ENCODE assay signal across 14 cellular contexts in the genomic region with DNA sequence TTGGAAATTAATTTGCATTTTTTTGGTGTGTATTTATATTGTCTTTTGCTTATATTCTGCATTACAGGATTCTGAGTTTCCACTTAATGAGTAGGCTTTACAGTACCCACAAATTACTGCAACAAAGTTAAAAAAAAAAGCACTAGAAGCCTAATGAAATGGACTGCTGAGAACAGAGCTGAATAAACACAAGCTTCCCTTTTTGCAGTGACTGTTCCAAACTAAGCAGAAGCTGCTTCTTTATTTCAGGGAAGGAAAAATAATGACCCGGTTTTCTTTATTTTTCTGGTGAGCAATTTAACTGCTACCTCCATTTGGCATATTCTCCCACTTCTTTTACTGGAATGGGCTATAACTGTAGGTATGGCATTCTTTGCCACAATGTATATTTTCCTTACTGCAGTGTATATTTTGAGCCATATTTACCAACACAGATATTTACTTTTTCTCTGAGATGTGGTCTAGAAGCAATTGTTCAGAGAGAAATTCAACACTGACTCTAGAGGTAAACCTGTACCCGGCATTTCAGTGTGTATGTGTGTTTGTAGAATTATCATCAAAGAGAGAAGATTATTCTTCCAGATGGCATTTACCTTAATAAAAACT. TPM values are rescaled to one million over a fixed set of nuclear protein-coding genes. Genes with fewer than 3 reads are reported as not detected.
DNase-seq lines count a peak whose midpoint lies in the region; ATAC-seq and TF ChIP-seq lines count a peak whose summit lies in the region.
"Had no signal": no experiment of that assay in that cellular context is flagged by ENCODE, and none has a peak within 500 bp of the region (broad histone marks: within the 10 kb centered on the region; RNA-seq: fewer than 3 reads in every experiment).

No MANE protein-coding gene starts in this region.

- no peak overlapping the region for H3K4me3 ChIP-seq in smooth muscle cell
- no peak overlapping the region for H3K4me3 ChIP-seq in endodermal cell (ENCODE audit: low read length)

- peaks cover 5% of the 10 kb centered on the region for H3K4me1 ChIP-seq in smooth muscle cell (ENCODE audit: low read depth)
- no peaks in the 10 kb centered on the region for H3K4me1 ChIP-seq in endodermal cell (ENCODE audit: control insufficient read depth, insufficient read depth, low read length)

- no peaks in the 10 kb centered on the region for H3K4me1 Mint-ChIP-seq in activated T-helper 2 cell treated with anti-CD3 and anti-CD28 coated beads, Interferon-gamma antibody, Interleukin-2, Interleukin-4, amounts not matched to agents 10 μg/mL and 5 μg/mL and 100 μg/mL, durations not matched to agents 14 hours and 24 hours and 36 hours (ENCODE audit: low read depth)
- H3K4me1 Mint-ChIP-seq in endodermal cell = peaks cover 6% of the 10 kb centered on the region
- H3K4me1 Mint-ChIP-seq: activated naive CD8-positive, alpha-beta T cell treated with anti-CD3 and anti-CD28 coated beads, Interleukin-2, amount 10 ng/mL, durations not matched to agents 7 days and 5 days had no signal

- H3K27ac ChIP-seq in smooth muscle cell (ENCODE audit: low read depth) = peak overlapping the region; percentile 22
- H3K27ac ChIP-seq in endodermal cell (ENCODE audit: low read depth, low read length) = no peak overlapping the region

- H3K4me2 ChIP-seq in smooth muscle cell = peak overlapping the region; percentile 64

- H3K27me3 ChIP-seq in smooth muscle cell (ENCODE audit: low read depth) (no peaks in the 10 kb centered on the region), endodermal cell (ENCODE audit: control insufficient read depth, insufficient read depth, low read length, poor library complexity, severe bottlenecking) (no peaks in the 10 kb centered on the region)

- H3K4me3 Mint-ChIP-seq in activated T-helper 2 cell treated with anti-CD3 and anti-CD28 coated beads, Interferon-gamma antibody, Interleukin-2, Interleukin-4, amounts not matched to agents 10 μg/mL and 5 μg/mL and 100 μg/mL, durations not matched to agents 14 hours and 24 hours and 36 hours (ENCODE audit: low read depth) = no peak overlapping the region
- H3K4me3 Mint-ChIP-seq in endodermal cell = no peak overlapping the region
- H3K4me3 Mint-ChIP-seq: activated naive CD8-positive, alpha-beta T cell treated with anti-CD3 and anti-CD28 coated beads, Interleukin-2, amount 10 ng/mL, durations not matched to agents 7 days and 5 days; neural crest cell; stimulated activated naive CD8-positive, alpha-beta T cell treated with anti-CD3 and anti-CD28 coated beads, Interleukin-15, Interleukin-2, amounts not matched to agents 100 ng/mL and 50 ng/mL, for 24 hours had no signal

- no peaks in the 10 kb centered on the region for H3K36me3 ChIP-seq in smooth muscle cell (ENCODE audit: low read depth)
- no peaks in the 10 kb centered on the region for H3K36me3 ChIP-seq in endodermal cell (ENCODE audit: control insufficient read depth, insufficient read depth, low read length)

- WGBS in smooth muscle cell (ENCODE audit: low lambda C conversion rate) = 82% methylated on average over 2 of the region's 2 CpGs
- 95% methylated on average over 2 of the region's 2 CpGs; no CpG with 5 or more reads in 1 of the 2 experiments for WGBS in endodermal cell (ENCODE audit: insufficient coverage in 1 of 2, insufficient read length in 1 of 2), 2 experiments

- no peak overlapping the region for H3K9ac ChIP-seq in smooth muscle cell (ENCODE audit: low read depth)
- no peak overlapping the region for H3K9ac ChIP-seq in endodermal cell (ENCODE audit: extremely low read depth, low read length, poor library complexity, severe bottlenecking)

- no peaks in the 10 kb centered on the region for H3K27me3 Mint-ChIP-seq in activated T-helper 2 cell treated with anti-CD3 and anti-CD28 coated beads, Interferon-gamma antibody, Interleukin-2, Interleukin-4, amounts not matched to agents 10 μg/mL and 5 μg/mL and 100 μg/mL, durations not matched to agents 14 hours and 24 hours and 36 hours (ENCODE audit: low read depth)
- no peaks in the 10 kb centered on the region for H3K27me3 Mint-ChIP-seq in endodermal cell (ENCODE audit: insufficient read depth)
- H3K27me3 Mint-ChIP-seq: activated naive CD8-positive, alpha-beta T cell treated with anti-CD3 and anti-CD28 coated beads, Interleukin-2, amount 10 ng/mL, durations not matched to agents 7 days and 5 days; stimulated activated naive CD8-positive, alpha-beta T cell treated with anti-CD3 and anti-CD28 coated beads, Interleukin-15, Interleukin-2, amounts not matched to agents 100 ng/mL and 50 ng/mL, for 24 hours had no signal

- H3K27ac Mint-ChIP-seq in activated T-helper 2 cell treated with anti-CD3 and anti-CD28 coated beads, Interferon-gamma antibody, Interleukin-2, Interleukin-4, amounts not matched to agents 10 μg/mL and 5 μg/mL and 100 μg/mL, durations not matched to agents 14 hours and 24 hours and 36 hours = no peak overlapping the region
- H3K27ac Mint-ChIP-seq in endodermal cell = no peak overlapping the region
- H3K27ac Mint-ChIP-seq: activated naive CD8-positive, alpha-beta T cell treated with anti-CD3 and anti-CD28 coated beads, Interleukin-2, amount 10 ng/mL, durations not matched to agents 7 days and 5 days; stimulated activated naive CD8-positive, alpha-beta T cell treated with anti-CD3 and anti-CD28 coated beads, Interleukin-15, Interleukin-2, amounts not matched to agents 100 ng/mL and 50 ng/mL, for 24 hours had no signal

- peak overlapping the region; percentile 4 for H2AFZ ChIP-seq in smooth muscle cell (ENCODE audit: low read depth)

- H3K9me3 Mint-ChIP-seq in activated T-helper 2 cell treated with anti-CD3 and anti-CD28 coated beads, Interferon-gamma antibody, Interleukin-2, Interleukin-4, amounts not matched to agents 10 μg/mL and 5 μg/mL and 100 μg/mL, durations not matched to agents 14 hours and 24 hours and 36 hours = no peaks in the 10 kb centered on the region
- H3K9me3 Mint-ChIP-seq in endodermal cell = no peaks in the 10 kb centered on the region
- H3K9me3 Mint-ChIP-seq: activated naive CD8-positive, alpha-beta T cell treated with anti-CD3 and anti-CD28 coated beads, Interleukin-2, amount 10 ng/mL, durations not matched to agents 7 days and 5 days; neural crest cell; stimulated activated naive CD8-positive, alpha-beta T cell treated with anti-CD3 and anti-CD28 coated beads, Interleukin-15, Interleukin-2, amounts not matched to agents 100 ng/mL and 50 ng/mL, for 24 hours had no signal

- DNase-seq in NCI-H1417 (lab: John Stamatoyannopoulos, UW) (peak in 2 of 3 experiments; percentile 45 to 62), NCI-H1417 treated with DMSO at 0.1 percent for 48 hours (lab: John Stamatoyannopoulos, UW) (no peak), NCI-H2081 treated with DMSO at 0.1 percent for 48 hours (lab: John Stamatoyannopoulos, UW) (peak; percentile 54), cerebellar cortex (ENCODE audit: low spot score) (peak; percentile 57), smooth muscle cell (lab: John Stamatoyannopoulos, UW; ENCODE audit: unreplicated experiment) (no peak), endodermal cell (no peak)
- no peak for DNase-seq in activated T-helper 2 cell treated with anti-CD3 and anti-CD28 coated beads, Interferon-gamma antibody, Interleukin-2, Interleukin-4, amounts not matched to agents 10 μg/mL and 5 μg/mL and 100 μg/mL, durations not matched to agents 14 hours and 24 hours and 36 hours (ENCODE audit: low spot score)
- DNase-seq: activated CD4-positive, alpha-beta T cell treated with anti-CD3 and anti-CD28 coated beads, Interleukin-2, amount 50 U/mL, for 4 hours; activated naive CD8-positive, alpha-beta T cell treated with anti-CD3 and anti-CD28 coated beads, Interleukin-2, amount 10 ng/mL, durations not matched to agents 7 days and 5 days; HCEC 1CT; MM.1S had no signal

- intact Hi-C loops in activated T-helper 2 cell treated with anti-CD3 and anti-CD28 coated beads, Interferon-gamma antibody, Interleukin-2, Interleukin-4, amounts not matched to agents 10 μg/mL and 5 μg/mL and 100 μg/mL, durations not matched to agents 14 hours and 24 hours and 36 hours (cut with micrococcal nuclease) = no loop called here

- no peak for ATAC-seq in GM19023 (IDR thresholded peaks at IDR 0.05; ENCODE audit: unreplicated experiment)

- no peaks in the 10 kb centered on the region for H3K36me3 Mint-ChIP-seq in activated T-helper 2 cell treated with anti-CD3 and anti-CD28 coated beads, Interferon-gamma antibody, Interleukin-2, Interleukin-4, amounts not matched to agents 10 μg/mL and 5 μg/mL and 100 μg/mL, durations not matched to agents 14 hours and 24 hours and 36 hours (ENCODE audit: low read depth)
- no peaks in the 10 kb centered on the region for H3K36me3 Mint-ChIP-seq in endodermal cell (ENCODE audit: low read depth)
- H3K36me3 Mint-ChIP-seq: activated naive CD8-positive, alpha-beta T cell treated with anti-CD3 and anti-CD28 coated beads, Interleukin-2, amount 10 ng/mL, durations not matched to agents 7 days and 5 days had no signal

- no peaks in the 10 kb centered on the region for H3F3A ChIP-seq in smooth muscle cell (ENCODE audit: low read depth)

- TF ChIP-seq CTCF in smooth muscle cell (IDR thresholded peaks at IDR 0.05; ENCODE audit: borderline replicate concordance, insufficient read depth, poor library complexity, severe bottlenecking) (no peak), endodermal cell (conservative IDR thresholded peaks at IDR 0.05) (no peak)

- H4K20me1 ChIP-seq in smooth muscle cell (ENCODE audit: low read depth) = no peaks in the 10 kb centered on the region

- no peaks in the 10 kb centered on the region for H3K79me2 ChIP-seq in smooth muscle cell (ENCODE audit: low read depth)

- H3K9me3 ChIP-seq in smooth muscle cell (replicated peaks; ENCODE audit: low read depth) (no peaks in the 10 kb centered on the region), endodermal cell (ENCODE audit: control insufficient read depth, low read length) (no peaks in the 10 kb centered on the region)

RNA-seq across cellular contexts. Expression of gene HDAC9, which starts 56.9 kb away (rescaled TPM):
- total RNA-seq in smooth muscle cell (7.1 and 9.2 TPM in 2 replicates), endodermal cell (1 to 10 TPM; 1.5 to 4.0 TPM)
- polyA plus RNA-seq in smooth muscle cell = 2.2 and 2.5 TPM in 2 replicates
- total RNA-seq in activated T-helper 2 cell treated with anti-CD3 and anti-CD28 coated beads, Interferon-gamma antibody, Interleukin-2, Interleukin-4, amounts not matched to agents 10 μg/mL and 5 μg/mL and 100 μg/mL, durations not matched to agents 14 hours and 24 hours and 36 hours = 0.48 and 0.52 TPM in 2 replicates
- polyA plus RNA-seq in endodermal cell (2013, experiment 1 of 2) = 18.0 TPM
- polyA plus RNA-seq in endodermal cell (2013, experiment 2 of 2) = 17.9 TPM

Comparison
In these comparisons a context has a peak if more than half of its experiments do, and no peak if none do; other contexts are left out.
1. DNase-seq: peak in NCI-H1417 (2 of 3), NCI-H2081 treated with DMSO at 0.1 percent for 48 hours (single experiment) and cerebellar cortex (single experiment); none in NCI-H1417 treated with DMSO at 0.1 percent for 48 hours (single experiment), smooth muscle cell (single experiment), activated T-helper 2 cell treated with anti-CD3 and anti-CD28 coated beads, Interferon-gamma antibody, Interleukin-2, Interleukin-4, amounts not matched to agents 10 μg/mL and 5 μg/mL and 100 μg/mL, durations not matched to agents 14 hours and 24 hours and 36 hours (single experiment) and endodermal cell (single experiment).